In the genomic region with DNA sequence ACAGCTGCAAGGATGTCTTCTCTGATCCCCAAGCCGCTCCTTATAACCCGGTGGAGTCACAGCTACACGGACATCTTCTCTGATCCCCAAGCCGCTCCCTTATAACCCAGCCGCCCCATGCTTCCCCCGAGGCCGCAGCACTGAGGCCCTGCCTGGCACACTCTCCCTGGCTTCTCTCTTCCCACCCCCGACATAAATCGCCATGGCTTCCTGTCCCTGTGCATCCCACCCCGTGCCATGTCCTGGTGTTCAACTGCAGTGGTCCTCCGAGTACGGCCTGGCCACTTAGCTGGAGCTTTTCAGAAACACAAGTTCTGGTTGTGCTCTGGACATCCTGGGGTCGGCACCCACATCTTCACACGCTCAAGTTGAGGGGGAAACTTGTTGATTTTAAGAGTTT, we compare ENCODE assay signal across 12 cellular contexts.
DNase-seq lines count a peak whose midpoint lies in the region; ATAC-seq and TF ChIP-seq lines count a peak whose summit lies in the region.
"Had no signal": no experiment of that assay in that cellular context is flagged by ENCODE, and none has a peak within 500 bp of the region (broad histone marks: within the 10 kb centered on the region; RNA-seq: fewer than 3 reads in every experiment).

No MANE protein-coding gene starts in this region.

- H3K36me3 ChIP-seq in body of pancreas (replicated peaks in 1 of 2; ENCODE audit: insufficient read depth in 1 of 2, low read depth in 2 of 2): no peaks in the 10 kb centered on the region
- H3K36me3 ChIP-seq in upper lobe of right lung: peaks cover 5% of the 10 kb centered on the region
- H3K36me3 ChIP-seq: cardiac muscle cell had no signal

- H3K27me3 Mint-ChIP-seq in mesothelial cell of epicardium (ENCODE audit: low read depth): no peaks in the 10 kb centered on the region

- TF ChIP-seq CTCF in body of pancreas (IDR thresholded peaks at IDR 0.05) (no peak), mesothelial cell of epicardium (IDR thresholded peaks at IDR 0.05; ENCODE audit: unreplicated experiment) (no peak), upper lobe of right lung (IDR thresholded peaks at IDR 0.05) (no peak)

- no peak overlapping the region for H3K4me3 Mint-ChIP-seq in mesothelial cell of epicardium

- 79 to 83% methylated on average over 14 of the region's 14 CpGs for whole genome bisulfite sequencing in body of pancreas, 2 donors

- no peak overlapping the region for H3K4me3 ChIP-seq in body of pancreas
- no peak overlapping the region for H3K4me3 ChIP-seq in upper lobe of right lung
- H3K4me3 ChIP-seq: cardiac muscle cell, spleen had no signal

- H3K9me3 ChIP-seq in body of pancreas: no peaks in the 10 kb centered on the region
- no peaks in the 10 kb centered on the region for H3K9me3 ChIP-seq in upper lobe of right lung
- H3K9me3 ChIP-seq: spleen had no signal

- ATAC-seq in Right ventricle myocardium superior (ENCODE audit: poor library complexity) (no peak), body of pancreas (peak; percentile 12), upper lobe of right lung (no peak), GM18867 (IDR thresholded peaks at IDR 0.05; ENCODE audit: unreplicated experiment) (no peak), GM19351 (IDR thresholded peaks at IDR 0.05; ENCODE audit: unreplicated experiment) (no peak)

- H3K9me3 Mint-ChIP-seq in mesothelial cell of epicardium: no peaks in the 10 kb centered on the region

- H3K27ac Mint-ChIP-seq in mesothelial cell of epicardium: peak overlapping the region; percentile 29

- no peaks in the 10 kb centered on the region for H3K27me3 ChIP-seq in body of pancreas
- H3K27me3 ChIP-seq in upper lobe of right lung: no peaks in the 10 kb centered on the region
- H3K27me3 ChIP-seq: cardiac muscle cell, spleen had no signal

- no peak for TF ChIP-seq POLR2A in body of pancreas (IDR thresholded peaks at IDR 0.05)

- peaks cover 1% of the 10 kb centered on the region for H3K36me3 Mint-ChIP-seq in mesothelial cell of epicardium

- intact Hi-C loops in cardiac septum (cut with DNase I) (no loop called here), Right ventricle myocardium superior (cut with DNase I) (no loop called here), body of pancreas (cut with DNase I) (no loop called here), upper lobe of right lung (cut with DNase I) (no loop called here)

- DNase-seq in cardiac septum (ENCODE audit: low spot score) (peak; percentile 71), Right ventricle myocardium superior (no peak), body of pancreas (peak in 1 of 4 donors; percentile 3), mesothelial cell of epicardium (ENCODE audit: low spot score in 2 of 2, unreplicated experiment in 2 of 2) (no peak), upper lobe of right lung (peak; percentile 43), NCI-H1092 (lab: John Stamatoyannopoulos, UW) (no peak)
- DNase-seq: NCI-H1417 treated with DMSO at 0.1 percent for 48 hours, SIG-M5, spleen had no signal

- H3K27ac ChIP-seq in body of pancreas: no peak overlapping the region
- no peak overlapping the region for H3K27ac ChIP-seq in upper lobe of right lung
- H3K27ac ChIP-seq: cardiac muscle cell had no signal

- H3K4me1 ChIP-seq in body of pancreas (peaks cover 13% of the 10 kb centered on the region), upper lobe of right lung (peaks cover 20% of the 10 kb centered on the region)

- peaks cover 19% of the 10 kb centered on the region for H3K4me1 Mint-ChIP-seq in mesothelial cell of epicardium

Comparison
In these comparisons a context has a peak if more than half of its experiments do, and no peak if none do; other contexts are left out.
1. DNase-seq: peak in cardiac septum (single experiment) and upper lobe of right lung (single experiment); none in Right ventricle myocardium superior (single experiment), mesothelial cell of epicardium (0 of 2) and NCI-H1092 (single experiment).